In genomic region chr20:9024596-9024995, GRCh38 we compare ENCODE assay signal across 8 cellular contexts. TPM values are rescaled to one million over a fixed set of nuclear protein-coding genes. Genes with fewer than 3 reads are reported as not detected.
"Had no signal": no experiment of that assay in that cellular context is flagged by ENCODE, and none has a peak within 500 bp of the region (broad histone marks: within the 10 kb centered on the region; RNA-seq: fewer than 3 reads in every experiment).

No MANE protein-coding gene starts in this region.

- H3K27ac ChIP-seq: HL-60, KMS-11 had no signal

- H3K4me2 ChIP-seq: KMS-11 had no signal

- H3K4me1 ChIP-seq: HAP-1 had no signal

- H3K4me3 ChIP-seq: GM23248, HAP-1 had no signal

- H3K36me3 ChIP-seq: HAP-1 had no signal

- ATAC-seq: HepG2 had no signal

- H3K9ac ChIP-seq: GM23248, KMS-11 had no signal

- DNase-seq: GM23248, GOT3, H7, KBM-7 had no signal

- H3K9me3 ChIP-seq: HAP-1 had no signal

RNA-seq across cellular contexts. Expression of gene PLCB4, which starts 44.3 kb away (rescaled TPM):
- total RNA-seq: HepG2 had no signal
